Comparison of ENCODE assay signal across 9 cellular contexts in the genomic region with DNA sequence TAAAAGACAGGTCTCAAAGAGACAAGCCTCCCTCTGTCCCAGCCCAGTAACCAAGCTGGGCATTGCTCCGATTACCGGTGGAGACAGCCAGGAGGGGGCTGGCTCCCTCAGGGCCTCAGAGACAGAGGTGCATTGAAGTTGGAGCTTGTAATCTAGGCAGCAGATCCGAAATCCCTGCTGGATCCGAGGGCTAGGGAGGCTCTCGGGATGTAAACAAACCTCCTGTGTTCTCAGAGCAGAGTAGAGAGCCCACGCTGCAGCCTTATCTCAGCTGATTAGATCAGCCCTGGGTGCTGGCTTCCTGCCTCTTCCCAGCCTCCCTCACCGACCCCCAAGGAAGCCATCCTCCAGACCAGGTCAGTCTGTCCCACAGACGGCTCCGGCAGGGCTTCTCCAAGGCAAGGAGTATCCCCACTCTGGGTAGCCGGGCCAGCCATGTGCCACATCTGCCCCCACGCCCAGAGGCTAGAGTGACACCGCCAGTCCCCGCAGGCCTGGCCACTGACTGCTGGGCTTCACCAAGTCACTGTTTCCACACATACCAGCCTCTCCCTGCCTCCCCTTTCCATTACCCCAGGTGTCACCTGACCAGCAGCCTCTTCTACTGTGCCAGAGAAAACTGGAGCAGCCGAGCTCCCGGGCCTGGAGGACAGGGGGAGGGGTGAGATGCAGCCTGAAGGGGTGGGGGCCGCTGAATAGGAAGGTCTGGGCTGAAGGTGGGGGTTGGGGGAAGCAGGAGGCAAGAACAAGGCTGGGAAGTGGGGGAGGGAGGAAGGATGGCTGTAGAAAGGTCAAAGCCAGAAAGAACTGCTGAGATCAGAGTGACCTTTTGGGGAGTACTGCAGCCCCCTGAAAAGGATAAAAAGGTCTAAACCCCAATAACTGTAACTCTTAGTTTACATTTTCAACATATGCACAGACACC. TPM values are rescaled to one million over a fixed set of nuclear protein-coding genes. Genes with fewer than 3 reads are reported as not detected.
DNase-seq lines count a peak whose midpoint lies in the region; ATAC-seq lines count a peak whose summit lies in the region.
"Had no signal": no experiment of that assay in that cellular context is flagged by ENCODE, and none has a peak within 500 bp of the region (broad histone marks: within the 10 kb centered on the region; RNA-seq: fewer than 3 reads in every experiment).

No MANE protein-coding gene starts in this region.

- H3K9me3 ChIP-seq in iPS-15b (ENCODE audit: control insufficient read depth, insufficient read depth, low read length) = no peaks in the 10 kb centered on the region
- H3K9me3 ChIP-seq in skeletal muscle satellite cell (replicated peaks; ENCODE audit: low read length) = no peaks in the 10 kb centered on the region

- no peak overlapping the region for H3K4me3 Mint-ChIP-seq in stimulated activated memory B cell treated with anti-CD40 and anti-IgM and Interleukin-4, amounts not matched to agents 10 μg/mL and 1 μg/mL and 100 μg/mL, for 72 hours
- H3K4me3 Mint-ChIP-seq: activated B cell treated with CpG ODN at 0.5 μM for 24 hours had no signal

- peaks cover 15% of the 10 kb centered on the region for H3K4me1 Mint-ChIP-seq in stimulated activated memory B cell treated with anti-CD40 and anti-IgM and Interleukin-4, amounts not matched to agents 10 μg/mL and 1 μg/mL and 100 μg/mL, for 72 hours
- H3K4me1 Mint-ChIP-seq: activated B cell treated with CpG ODN at 0.5 μM for 24 hours had no signal

- no peak overlapping the region for H3K27ac Mint-ChIP-seq in stimulated activated memory B cell treated with anti-CD40 and anti-IgM and Interleukin-4, amounts not matched to agents 10 μg/mL and 1 μg/mL and 100 μg/mL, for 72 hours
- H3K27ac Mint-ChIP-seq: activated B cell treated with CpG ODN at 0.5 μM for 24 hours had no signal

- H3K36me3 ChIP-seq in iPS-15b (ENCODE audit: control insufficient read depth, insufficient read depth, low read length) (peaks cover 4% of the 10 kb centered on the region), skeletal muscle satellite cell (ENCODE audit: insufficient read depth, low read length) (peaks cover 67% of the 10 kb centered on the region)

- ATAC-seq in GM18498 (IDR thresholded peaks at IDR 0.05; ENCODE audit: unreplicated experiment) (no peak), HG03571 (IDR thresholded peaks at IDR 0.05; ENCODE audit: unreplicated experiment) (no peak)
- ATAC-seq in stimulated activated memory B cell treated with anti-CD40 and anti-IgM and Interleukin-4, amounts not matched to agents 10 μg/mL and 1 μg/mL and 100 μg/mL, for 72 hours = no peak

- peaks cover 44% of the 10 kb centered on the region for H3K27me3 Mint-ChIP-seq in stimulated activated memory B cell treated with anti-CD40 and anti-IgM and Interleukin-4, amounts not matched to agents 10 μg/mL and 1 μg/mL and 100 μg/mL, for 72 hours

- H3K9ac ChIP-seq in iPS-15b (ENCODE audit: low read depth, low read length) (peak overlapping the region; percentile 58), skeletal muscle satellite cell (ENCODE audit: low read depth, low read length) (peak overlapping the region; percentile 78)

- H3K4me1 ChIP-seq in iPS-15b (ENCODE audit: control insufficient read depth, insufficient read depth, low read length) (peaks cover 88% of the 10 kb centered on the region), skeletal muscle satellite cell (ENCODE audit: control insufficient read depth, insufficient read depth, low read length) (peaks cover 89% of the 10 kb centered on the region)

- DNase-seq in NCI-H748 (lab: John Stamatoyannopoulos, UW; ENCODE audit: unreplicated experiment) = peak; percentile 41
- no peak for DNase-seq in NCI-H748 treated with DMSO at 0.1 percent for 48 hours (lab: John Stamatoyannopoulos, UW)
- peak; percentile 87 for DNase-seq in astrocyte of the hippocampus (ENCODE audit: low read depth, low spot score)
- DNase-seq: activated B cell treated with CpG ODN at 0.5 μM for 24 hours had no signal

- peak overlapping the region; percentile 84 for H3K4me2 ChIP-seq in skeletal muscle satellite cell (ENCODE audit: low read length)

- H3K27me3 ChIP-seq in iPS-15b (ENCODE audit: control insufficient read depth, insufficient read depth, low read length) (no peaks in the 10 kb centered on the region), skeletal muscle satellite cell (ENCODE audit: control insufficient read depth, insufficient read depth, low read length) (no peaks in the 10 kb centered on the region)

- H3K4me3 ChIP-seq in iPS-15b (ENCODE audit: low read depth, low read length) = peak overlapping the region; percentile 62
- H3K4me3 ChIP-seq in skeletal muscle satellite cell (ENCODE audit: low read length) = peak overlapping the region; percentile 92

- no peaks in the 10 kb centered on the region for H3K9me3 Mint-ChIP-seq in stimulated activated memory B cell treated with anti-CD40 and anti-IgM and Interleukin-4, amounts not matched to agents 10 μg/mL and 1 μg/mL and 100 μg/mL, for 72 hours
- H3K9me3 Mint-ChIP-seq: activated B cell treated with CpG ODN at 0.5 μM for 24 hours had no signal

- H3K36me3 Mint-ChIP-seq in stimulated activated memory B cell treated with anti-CD40 and anti-IgM and Interleukin-4, amounts not matched to agents 10 μg/mL and 1 μg/mL and 100 μg/mL, for 72 hours = no peaks in the 10 kb centered on the region

RNA-seq across cellular contexts. Expression of gene SDC4, which starts 6.0 kb away (rescaled TPM):
- 72.8 and 93.0 TPM in 2 replicates for total RNA-seq in skeletal muscle satellite cell (2012; rRNA removed)
- total RNA-seq: activated B cell treated with CpG ODN at 0.5 μM for 24 hours had no signal

RNA-seq across cellular contexts. Expression of gene SYS1, which starts 20.8 kb away (rescaled TPM):
- total RNA-seq in skeletal muscle satellite cell (2012; rRNA removed) = 18.6 and 18.8 TPM in 2 replicates

RNA-seq across cellular contexts. Expression of gene MATN4, which starts 34.1 kb away (rescaled TPM):
- total RNA-seq in skeletal muscle satellite cell (2012; rRNA removed) = not detected in 2 replicates
- total RNA-seq: activated B cell treated with CpG ODN at 0.5 μM for 24 hours had no signal

RNA-seq across cellular contexts. Expression of gene RBPJL, which starts 35.6 kb away (rescaled TPM):
- total RNA-seq in skeletal muscle satellite cell (2012; rRNA removed) = not detected in 2 replicates
- total RNA-seq: activated B cell treated with CpG ODN at 0.5 μM for 24 hours had no signal

RNA-seq across cellular contexts. Expression of gene TP53TG5, which starts 35.9 kb away (rescaled TPM):
- not detected in 2 replicates for total RNA-seq in skeletal muscle satellite cell (2012; rRNA removed)
- total RNA-seq: activated B cell treated with CpG ODN at 0.5 μM for 24 hours had no signal
